ENCODE assay signal across 1 cellular context in genomic region chr7:140673063-140673769, GRCh38.
TF ChIP-seq lines count a peak whose summit lies in the region.

No MANE protein-coding gene starts in this region.

TF ChIP-seq in K562, 482 proteins besides CTCF, POLR2A, EP300 and RAD21 (continued from another document and continues in another):
- TF ChIP-seq ZBTB40 (IDR thresholded peaks at IDR 0.05) (0 out of 2 replicates have a peak, but pooled peaks have one; percentile 44), ZBTB40 (CRISPR knock-in tag; IDR thresholded peaks at IDR 0.05) (no peak), ZNF133 (CRISPR knock-in tag; IDR thresholded peaks at IDR 0.05) (no peak), NR2C2 (CRISPR knock-in tag; IDR thresholded peaks at IDR 0.05) (no peak), NR2C2 (tag; IDR thresholded peaks at IDR 0.05) (peak; percentile 64; the same call in 1 of the 2 replicates), FIP1L1 (IDR thresholded peaks at IDR 0.05; ENCODE audit: low read depth, low read length, poor library complexity, severe bottlenecking) (peak; percentile 65), MYC (IDR thresholded peaks at IDR 0.05; ENCODE audit: low read depth, low read length) (no peak; the same call in 1 of the 2 replicates), MYC (CRISPR knock-in tag; IDR thresholded peaks at IDR 0.05; ENCODE audit: borderline replicate concordance, low read depth) (peak; percentile 64; the same call in 1 of the 2 replicates), HIVEP1 (CRISPR knock-in tag; IDR thresholded peaks at IDR 0.05) (no peak), HBP1 (CRISPR knock-in tag; IDR thresholded peaks at IDR 0.05) (no peak), ATF7 (IDR thresholded peaks at IDR 0.05) (peak; percentile 20; the same call in 1 of the 2 replicates), THRA (IDR thresholded peaks at IDR 0.05) (no peak), ZBTB7A (IDR thresholded peaks at IDR 0.05; ENCODE audit: borderline replicate concordance, control insufficient read depth, low read depth, low read length) (peak; percentile 56; the same call in 1 of the 2 replicates), RBBP5 (IDR thresholded peaks at IDR 0.05; ENCODE audit: borderline replicate concordance, insufficient read depth, low read length, poor library complexity, severe bottlenecking) (peak; percentile 61), GABPA (tag; conservative IDR thresholded peaks at IDR 0.05; ENCODE audit: low read depth) (0 out of 2 replicates have a peak, but pooled peaks have one; percentile 36), DIDO1 (tag; IDR thresholded peaks at IDR 0.05; ENCODE audit: low read depth) (no peak), TSHZ1 (CRISPR knock-in tag; IDR thresholded peaks at IDR 0.05) (no peak), TEAD4 (IDR thresholded peaks at IDR 0.05; ENCODE audit: low read length) (no peak), TEAD4 (CRISPR knock-in tag; IDR thresholded peaks at IDR 0.05; ENCODE audit: borderline replicate concordance) (no peak), ETS1 (conservative IDR thresholded peaks at IDR 0.05; ENCODE audit: control insufficient read depth, low read depth, low read length) (no peak), SMAD2 (IDR thresholded peaks at IDR 0.05; ENCODE audit: low read depth, low read length) (no peak), ZEB2 (IDR thresholded peaks at IDR 0.05) (peak; percentile 70), XRCC3 (IDR thresholded peaks at IDR 0.05) (no peak), RHOXF2B (CRISPR knock-in tag; conservative IDR thresholded peaks at IDR 0.05) (no peak), ZBTB17 (CRISPR knock-in tag; IDR thresholded peaks at IDR 0.05) (0 out of 2 replicates have a peak, but pooled peaks have one; percentile 41), ZFP1 (CRISPR knock-in tag; IDR thresholded peaks at IDR 0.05) (no peak), ZNF740 (CRISPR knock-in tag; IDR thresholded peaks at IDR 0.05) (0 out of 2 replicates have a peak, but pooled peaks have one; percentile 26), ZNF740 (tag; IDR thresholded peaks at IDR 0.05) (no peak), RBM25 (IDR thresholded peaks at IDR 0.05; ENCODE audit: low read depth, low read length, severe bottlenecking) (no peak), NFIC (IDR thresholded peaks at IDR 0.05) (peak; percentile 73), MED1 (CRISPR knock-in tag; IDR thresholded peaks at IDR 0.05; ENCODE audit: borderline replicate concordance) (no peak), NFIX (CRISPR knock-in tag; IDR thresholded peaks at IDR 0.05; ENCODE audit: low read depth) (no peak), RBM34 (IDR thresholded peaks at IDR 0.05; ENCODE audit: borderline replicate concordance, insufficient read depth, low read length) (no peak), HMGN3 (IDR thresholded peaks at IDR 0.05; ENCODE audit: borderline replicate concordance, extremely low read depth, insufficient read length, low read depth, low read length) (no peak), ZNF551 (CRISPR knock-in tag; IDR thresholded peaks at IDR 0.05) (no peak), ZBTB1 (CRISPR knock-in tag; IDR thresholded peaks at IDR 0.05; ENCODE audit: borderline replicate concordance, low read depth) (peak; percentile 13; the same call in 1 of the 2 replicates)
